In genomic region chr5:139294372-139295165, GRCh38 we compare ENCODE assay signal across 8 cellular contexts. TPM values are rescaled to one million over a fixed set of nuclear protein-coding genes. Genes with fewer than 3 reads are reported as not detected.
A peak's percentile ranks its signal among the peaks of the same experiment; 100 is the strongest.
DNase-seq lines count a peak whose midpoint lies in the region; ATAC-seq and TF ChIP-seq lines count a peak whose summit lies in the region.

No MANE protein-coding gene starts in this region.

- TF ChIP-seq POLR2A in gastroesophageal sphincter (IDR thresholded peaks at IDR 0.05): no peak

- TF ChIP-seq CTCF in GM20000 (IDR thresholded peaks at IDR 0.05; ENCODE audit: extremely low read depth, missing control alignments): peak; percentile 42
- TF ChIP-seq CTCF in gastroesophageal sphincter (IDR thresholded peaks at IDR 0.05): peak in 2 of 4 experiments; percentile 24 to 48
- no peak for TF ChIP-seq CTCF in neutrophil (IDR thresholded peaks at IDR 0.05)
- TF ChIP-seq CTCF in tibial artery (IDR thresholded peaks at IDR 0.05): peak in 1 of 2 experiments; percentile 20

- no peaks in the 10 kb centered on the region for H3K9me3 ChIP-seq in gastroesophageal sphincter
- no peaks in the 10 kb centered on the region for H3K9me3 ChIP-seq in neutrophil
- no peaks in the 10 kb centered on the region for H3K9me3 ChIP-seq in tibial artery

- DNase-seq in DMS 273 treated with DMSO at 0.1 percent for 48 hours (lab: John Stamatoyannopoulos, UW): peak; percentile 58
- peak; percentile 47 for DNase-seq in GM20000 (ENCODE audit: low spot score)
- peak in 63 of 76 experiments; percentile 4 to 84 (median 60) for DNase-seq in HUDEP-2 (lab: John Stamatoyannopoulos, UW; ENCODE audit: unreplicated experiment in 76 of 76)
- peak; percentile 79 for DNase-seq in RPMI7951 (ENCODE audit: low read depth)
- peak; percentile 63 for DNase-seq in activated naive CD4-positive, alpha-beta T cell treated with anti-CD3 and anti-CD28 coated beads, Interleukin-2, amount 50 U/mL, for 16 hours
- peak; percentile 85 to 88 for DNase-seq in tibial artery

- H3K36me3 ChIP-seq in gastroesophageal sphincter (no peaks in the 10 kb centered on the region), neutrophil (no peaks in the 10 kb centered on the region), tibial artery (no peaks in the 10 kb centered on the region)

- intact Hi-C loops in tibial artery (cut with DNase I; ENCODE audit: low total_unique reads): loop anchor here (5.0 kb wide), 1 partner anchor 48 kb away; the partner anchor contains the start of gene PAIP2

- 0 to 1% methylated on average over 19 to 30 of the region's 48 CpGs for WGBS in gastroesophageal sphincter (ENCODE audit: low coverage in 1 of 2), 2 donors

- peak; percentile 44 for ATAC-seq in gastroesophageal sphincter

- H3K27me3 ChIP-seq in gastroesophageal sphincter (no peaks in the 10 kb centered on the region), neutrophil (no peaks in the 10 kb centered on the region), tibial artery (no peaks in the 10 kb centered on the region)

- H3K4me3 ChIP-seq in gastroesophageal sphincter (peak overlapping the region; percentile 91 to 96), neutrophil (ENCODE audit: low read depth in 1 of 2, low read length in 1 of 2) (peak overlapping the region; percentile 86 to 89), tibial artery (peak overlapping the region; percentile 76 to 97)

- peaks cover 7 to 54% (median 36%) of the 10 kb centered on the region in 3 donors for H3K4me1 ChIP-seq in gastroesophageal sphincter
- H3K4me1 ChIP-seq in neutrophil (ENCODE audit: control insufficient read depth in 1 of 2, insufficient read depth in 1 of 2, low read depth in 1 of 2, low read length in 1 of 2): peaks cover 30 to 43% of the 10 kb centered on the region in 2 experiments
- H3K4me1 ChIP-seq in tibial artery: peaks cover 0 to 51% (median 35%) of the 10 kb centered on the region in 4 donors

- H3K27ac ChIP-seq in gastroesophageal sphincter (peak overlapping the region; percentile 95 to 100 (median 98)), neutrophil (peak overlapping the region; percentile 94), tibial artery (peak overlapping the region; percentile 98 to 100)

- no peak for TF ChIP-seq EP300 in gastroesophageal sphincter (IDR thresholded peaks at IDR 0.05)

RNA-seq across cellular contexts. Expression of gene MATR3, which starts 1.0 kb away (rescaled TPM):
- 209 and 241 TPM in 2 replicates for total RNA-seq in RPMI7951 (2014; rRNA removed; shearing (Covaris generic))
- total RNA-seq in gastroesophageal sphincter: 100 to 1,000 TPM; 194 to 326 (median 314) TPM

RNA-seq across cellular contexts. Expression of gene PAIP2, which starts 47.1 kb away (rescaled TPM):
- total RNA-seq in RPMI7951 (2014; rRNA removed; shearing (Covaris generic)): 34.9 and 45.4 TPM in 2 replicates
- total RNA-seq in gastroesophageal sphincter: 100 to 1,000 TPM in 2 of 4 donors, 10 to 100 TPM in 2; 78.5 to 131 (median 93.3) TPM

Comparison
In these comparisons a context has a peak if more than half of its experiments do, and no peak if none do; other contexts are left out.
1. Peak in every context shown above with its lines: DNase-seq, ATAC-seq, H3K4me3 ChIP-seq and H3K27ac ChIP-seq.